15 cellular contexts compared by ENCODE assay signal in genomic region chr22:17973217-17973616, GRCh38. TPM values are rescaled to one million over a fixed set of nuclear protein-coding genes. Genes with fewer than 3 reads are reported as not detected.
A peak's percentile ranks its signal among the peaks of the same experiment; 100 is the strongest.
DNase-seq lines count a peak whose midpoint lies in the region; ATAC-seq, FAIRE-seq and TF ChIP-seq lines count a peak whose summit lies in the region.
"Had no signal": no experiment of that assay in that cellular context is flagged by ENCODE, and none has a peak within 500 bp of the region (broad histone marks: within the 10 kb centered on the region; RNA-seq: fewer than 3 reads in every experiment).

No MANE protein-coding gene starts in this region.

- intact Hi-C loops in left ventricle myocardium superior (cut with micrococcal nuclease): no loop called here
- intact Hi-C loops in aorta (cut with DNase I): loop anchor here in 1 of 2 donors (5.0 kb wide), 1 partner anchor 56 kb away; no protein-coding TSS in a partner anchor

- no peak overlapping the region for H3K4me3 Mint-ChIP-seq in neural crest cell
- H3K4me3 Mint-ChIP-seq: T-cell had no signal

- H3K4me1 ChIP-seq in right atrium auricular region (peaks cover 0 to 65% of the 10 kb centered on the region in 2 donors), aorta (ENCODE audit: control insufficient read depth in 1 of 2, insufficient read depth in 2 of 2, low read length in 2 of 2) (no peaks in the 10 kb centered on the region)

- H3K4me3 ChIP-seq in right atrium auricular region (no peak overlapping the region), bronchial epithelial cell (ENCODE audit: low read depth, low read length) (no peak overlapping the region), aorta (ENCODE audit: low read length in 2 of 2) (no peak overlapping the region)
- H3K4me3 ChIP-seq: MG63, ovary, thoracic aorta had no signal

- no peaks in the 10 kb centered on the region for H3K27me3 Mint-ChIP-seq in neural crest cell (ENCODE audit: low read depth)
- H3K27me3 Mint-ChIP-seq: T-cell had no signal

- peaks cover 23% of the 10 kb centered on the region for H3K4me1 Mint-ChIP-seq in neural crest cell

- H3K27ac ChIP-seq in right atrium auricular region: peak overlapping the region; percentile 54 to 61
- no peak overlapping the region for H3K27ac ChIP-seq in aorta (ENCODE audit: low read depth in 1 of 2, low read length in 2 of 2)

- WGBS in aorta, 2 donors: 88 to 94% methylated on average over 6 of the region's 6 CpGs

- H3K27ac Mint-ChIP-seq in neural crest cell (ENCODE audit: unreplicated experiment): peak overlapping the region; percentile 67
- H3K27ac Mint-ChIP-seq: T-cell had no signal

- TF ChIP-seq CTCF in right atrium auricular region (IDR thresholded peaks at IDR 0.05) (no peak), bronchial epithelial cell (IDR thresholded peaks at IDR 0.05; ENCODE audit: insufficient read depth, low read length, severe bottlenecking) (no peak), neural crest cell (conservative IDR thresholded peaks at IDR 0.05) (no peak)

- DNase-seq in right atrium auricular region (ENCODE audit: low spot score) (no peak), left ventricle myocardium superior (no peak), bronchial epithelial cell (ENCODE audit: low read depth) (no peak), neural crest cell (ENCODE audit: low read depth, low spot score) (no peak), aorta (no peak), DMS153 (lab: John Stamatoyannopoulos, UW) (no peak)
- DNase-seq: activated effector memory CD4-positive, alpha-beta T cell treated with anti-CD3 and anti-CD28 coated beads, Interleukin-2, amount 50 U/mL, for 16 hours; effector memory CD4-positive, alpha-beta T cell; NCI-H2029 treated with DMSO at 0.1 percent for 48 hours; T-cell had no signal

- H3K27me3 ChIP-seq in right atrium auricular region (no peaks in the 10 kb centered on the region), bronchial epithelial cell (ENCODE audit: control insufficient read depth, insufficient read depth, low read length) (no peaks in the 10 kb centered on the region), aorta (ENCODE audit: control insufficient read depth in 1 of 2, insufficient read depth in 2 of 2, low read length in 1 of 2) (no peaks in the 10 kb centered on the region)
- H3K27me3 ChIP-seq: MG63, ovary had no signal

- H3K36me3 ChIP-seq in right atrium auricular region (no peaks in the 10 kb centered on the region), bronchial epithelial cell (ENCODE audit: control insufficient read depth, insufficient read depth, low read length) (peaks cover 10% of the 10 kb centered on the region), aorta (ENCODE audit: control insufficient read depth in 1 of 2, insufficient read depth in 2 of 2, low read length in 1 of 2) (no peaks in the 10 kb centered on the region)
- H3K36me3 ChIP-seq: ovary, thoracic aorta had no signal

- FAIRE-seq in bronchial epithelial cell (lab: Jason Lieb, UNC): peak; percentile 28

- no peak for ATAC-seq in left ventricle myocardium superior
- peak; percentile 20 for ATAC-seq in aorta (ENCODE audit: low FRiP score)
- ATAC-seq in HG03097 (IDR thresholded peaks at IDR 0.05; ENCODE audit: low FRiP score, unreplicated experiment): no peak
- ATAC-seq in GM21786 (IDR thresholded peaks at IDR 0.05; ENCODE audit: unreplicated experiment): no peak
- ATAC-seq: T-cell had no signal

- H3K9me3 ChIP-seq in right atrium auricular region: no peaks in the 10 kb centered on the region
- H3K9me3 ChIP-seq in aorta (ENCODE audit: control insufficient read depth, low read length): no peaks in the 10 kb centered on the region
- H3K9me3 ChIP-seq: MG63, ovary, thoracic aorta had no signal

- H3K36me3 Mint-ChIP-seq in neural crest cell (ENCODE audit: low read depth): no peaks in the 10 kb centered on the region

- peaks cover 2% of the 10 kb centered on the region for H3K9me3 Mint-ChIP-seq in neural crest cell
- H3K9me3 Mint-ChIP-seq: T-cell had no signal

RNA-seq across cellular contexts. Expression of gene MICAL3, which starts 51.1 kb away (rescaled TPM):
- total RNA-seq in right atrium auricular region (10 to 100 TPM; 42.5 to 45.1 TPM), left ventricle myocardium superior (90.4 TPM), bronchial epithelial cell (13.4 and 13.6 TPM in 2 replicates), neural crest cell (84.5 and 87.1 TPM in 2 replicates), aorta (100 to 1,000 TPM; 114 to 123 TPM)
- polyA plus RNA-seq in aorta: 10 to 100 TPM in 1 of 2 donors, 1 to 10 TPM in 1; 3.9 to 15.0 TPM

Comparison
In these comparisons a context has a peak if more than half of its experiments do, and no peak if none do; other contexts are left out.
1. H3K27ac ChIP-seq: peak in right atrium auricular region (2 of 2); none in aorta (0 of 2).